ENCODE assay signal across 1 cellular context in the genomic region with DNA sequence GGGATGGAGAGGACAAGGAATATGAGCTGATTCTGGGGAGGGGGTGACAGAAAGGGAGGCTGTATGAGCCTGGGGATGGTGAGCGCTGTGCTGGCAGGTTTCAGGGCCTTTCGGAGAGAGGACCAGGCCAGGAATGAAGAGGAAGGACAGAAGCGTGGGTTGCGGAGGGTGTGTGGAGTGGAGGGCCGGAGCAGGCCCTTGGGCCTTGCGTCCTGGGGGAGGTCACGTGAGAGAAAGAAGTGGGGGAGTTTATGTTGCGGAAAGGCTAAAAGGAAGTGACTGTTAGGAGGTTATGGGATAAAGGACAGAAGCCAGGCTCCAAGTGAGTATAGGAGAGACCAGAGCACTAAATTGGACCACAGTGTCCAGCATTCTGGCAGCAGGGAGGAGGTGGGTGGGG.
TF ChIP-seq lines count a peak whose summit lies in the region.

No MANE protein-coding gene starts in this region.

TF ChIP-seq in H1, 55 proteins besides CTCF, POLR2A, EP300 and RAD21:
- TF ChIP-seq SIX5 (IDR thresholded peaks at IDR 0.05; ENCODE audit: low read depth, low read length) (no peak), BRCA1 (IDR thresholded peaks at IDR 0.05; ENCODE audit: low read depth, low read length) (no peak), YY1 (IDR thresholded peaks at IDR 0.05; ENCODE audit: low read depth, low read length) (no peak), SIRT6 (IDR thresholded peaks at IDR 0.05; ENCODE audit: low read length) (no peak), BCL11A (IDR thresholded peaks at IDR 0.05; ENCODE audit: low read depth in 2 of 2, low read length in 2 of 2) (no peak), MAFK (IDR thresholded peaks at IDR 0.05; ENCODE audit: low read depth, low read length) (no peak), KDM4A (IDR thresholded peaks at IDR 0.05; ENCODE audit: low read depth, low read length, severe bottlenecking) (no peak), SP4 (IDR thresholded peaks at IDR 0.05; ENCODE audit: low read length) (no peak)
- TF ChIP-seq, protein P1, sequence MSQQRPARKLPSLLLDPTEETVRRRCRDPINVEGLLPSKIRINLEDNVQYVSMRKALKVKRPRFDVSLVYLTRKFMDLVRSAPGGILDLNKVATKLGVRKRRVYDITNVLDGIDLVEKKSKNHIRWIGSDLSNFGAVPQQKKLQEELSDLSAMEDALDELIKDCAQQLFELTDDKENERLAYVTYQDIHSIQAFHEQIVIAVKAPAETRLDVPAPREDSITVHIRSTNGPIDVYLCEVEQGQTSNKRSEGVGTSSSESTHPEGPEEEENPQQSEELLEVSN (IDR thresholded peaks at IDR 0.05) = no peak
TF ChIP-seq in H1: peak in this region for 0.
